8 cellular contexts compared by ENCODE assay signal in genomic region chr12:122946690-122947271, GRCh38. TPM values are rescaled to one million over a fixed set of nuclear protein-coding genes. Genes with fewer than 3 reads are reported as not detected.
DNase-seq lines count a peak whose midpoint lies in the region; ATAC-seq, FAIRE-seq and TF ChIP-seq lines count a peak whose summit lies in the region.

No MANE protein-coding gene starts in this region.

- H3K4me3 ChIP-seq in fibroblast of pulmonary artery (replicated peaks; ENCODE audit: low read depth, low read length) = no peak overlapping the region

- ATAC-seq in HG02642 (IDR thresholded peaks at IDR 0.05; ENCODE audit: poor library complexity, unreplicated experiment) = peak; percentile 64
- ATAC-seq in HG03025 (IDR thresholded peaks at IDR 0.05; ENCODE audit: low FRiP score, unreplicated experiment) = no peak

- peak; percentile 99 for FAIRE-seq in urothelium cell line (lab: Jason Lieb, UNC)

- peak; percentile 41 for TF ChIP-seq CTCF in fibroblast of pulmonary artery (IDR thresholded peaks at IDR 0.05; ENCODE audit: low read length, missing control alignments)

- peak; percentile 95 for DNase-seq in GDM1 (lab: John Stamatoyannopoulos, UW)
- peak; percentile 94 for DNase-seq in OCI-M1 (lab: John Stamatoyannopoulos, UW)
- peak; percentile 57 for DNase-seq in activated T-helper 1 cell treated with Interleukin-2 at 50 U/mL for 16 hours (ENCODE audit: low read depth)
- DNase-seq in fibroblast of pulmonary artery (ENCODE audit: low read depth) = peak; percentile 97
- DNase-seq in pulmonary artery endothelial cell (ENCODE audit: low read depth, low spot score) = peak; percentile 96
- peak; percentile 96 for DNase-seq in urothelium cell line (ENCODE audit: low spot score)

RNA-seq across cellular contexts. Expression of gene ABCB9, which starts 19.5 kb away (rescaled TPM):
- 10.3 and 10.7 TPM in 2 replicates for total RNA-seq in pulmonary artery endothelial cell

RNA-seq across cellular contexts. Expression of gene OGFOD2, which starts 28.3 kb away (rescaled TPM):
- 9.1 and 12.3 TPM in 2 replicates for total RNA-seq in pulmonary artery endothelial cell

RNA-seq across cellular contexts. Expression of gene ARL6IP4, which starts 33.7 kb away (rescaled TPM):
- 214 and 261 TPM in 2 replicates for total RNA-seq in pulmonary artery endothelial cell

RNA-seq across cellular contexts. Expression of gene VPS37B, which starts 50.9 kb away (rescaled TPM):
- 10.6 and 15.7 TPM in 2 replicates for total RNA-seq in pulmonary artery endothelial cell
